In the genomic region with DNA sequence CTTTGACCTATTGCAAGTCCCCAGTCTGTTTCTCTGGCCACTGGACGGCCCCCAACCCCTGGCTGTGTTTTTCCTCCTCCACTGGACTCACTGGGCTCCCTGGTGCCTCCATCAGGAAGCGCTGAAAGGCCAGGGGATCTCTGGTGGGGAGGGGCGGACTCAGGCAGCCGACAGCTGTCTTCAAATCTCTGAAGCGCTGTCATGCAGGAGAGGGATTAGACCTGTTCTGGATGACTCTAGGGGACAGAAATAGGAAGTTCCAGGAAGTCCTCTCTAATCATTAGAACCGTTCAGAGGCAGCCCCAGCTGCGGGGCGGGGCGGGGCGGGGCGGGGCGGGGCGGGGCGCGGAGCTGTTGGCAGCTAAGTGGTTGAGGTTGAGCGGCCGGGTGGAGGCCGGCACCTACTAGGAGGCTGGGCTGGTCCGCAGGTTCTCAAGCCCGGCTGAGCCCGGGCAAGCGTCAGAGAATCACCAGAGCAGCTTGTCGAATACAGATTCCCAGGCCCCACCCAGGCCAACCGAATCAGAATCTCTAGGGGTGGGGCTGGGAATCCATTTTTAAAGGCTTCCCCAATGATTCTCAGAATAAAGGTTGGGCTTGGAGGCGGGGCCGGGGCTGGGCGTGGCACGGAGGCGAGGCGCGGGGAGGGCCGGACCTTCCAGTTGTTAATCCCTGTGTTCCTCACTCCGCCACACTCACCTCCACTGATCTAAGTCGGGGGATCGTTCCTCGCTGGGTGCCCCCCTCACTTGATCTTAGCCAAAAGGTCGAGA, we compare ENCODE assay signal across 9 cellular contexts. TPM values are rescaled to one million over a fixed set of nuclear protein-coding genes. Genes with fewer than 3 reads are reported as not detected.
DNase-seq lines count a peak whose midpoint lies in the region; ATAC-seq and TF ChIP-seq lines count a peak whose summit lies in the region.
"Had no signal": no experiment of that assay in that cellular context is flagged by ENCODE, and none has a peak within 500 bp of the region (broad histone marks: within the 10 kb centered on the region; RNA-seq: fewer than 3 reads in every experiment).

No MANE protein-coding gene starts in this region.

- no peaks in the 10 kb centered on the region for H3K79me2 ChIP-seq in HCT116 (ENCODE audit: insufficient read depth, low read length)

- H3K27me3 ChIP-seq in HCT116 (ENCODE audit: insufficient read depth, low read length) (no peaks in the 10 kb centered on the region), body of pancreas (no peaks in the 10 kb centered on the region)

- POLR2A ChIA-PET in HCT116 (lab: Charles Lee), result interaction anchor here (0.7 to 2.0 kb wide), 6 partner anchors 11 to 45 kb away, joined by 3 to 10 read pairs (median 8); partner anchors contain the start of genes CSRP1 and PHLDA3

- 0 out of 6 replicates have a peak, but pooled peaks of 2 of the 3 experiments have one; percentile 6 to 9 for TF ChIP-seq CTCF in HCT116 (IDR thresholded peaks at IDR 0.05 in 2 of 3, conservative IDR thresholded peaks at IDR 0.05 in 1 of 3; ENCODE audit: borderline replicate concordance in 1 of 3, insufficient read depth in 1 of 3, low read depth in 2 of 3, low read length in 2 of 3)
- peak in 2 of 7 experiments; percentile 9 to 14 for TF ChIP-seq CTCF in body of pancreas (IDR thresholded peaks at IDR 0.05)

- WGBS in body of pancreas, 2 donors, result 3 to 9% methylated on average over 15 to 35 of the region's 37 CpGs

- CTCF ChIA-PET in HCT116 (lab: Charles Lee), result interaction anchor here (1.0 to 4.8 kb wide), 17 partner anchors 11 to 315 kb away, joined by 3 to 194 read pairs (median 5); partner anchors contain the start of genes CSRP1 and PHLDA3

- H3K9me3 ChIP-seq in HCT116 (ENCODE audit: control insufficient read depth in 1 of 2, insufficient read depth in 1 of 2, low read depth in 1 of 2, low read length in 2 of 2) (no peaks in the 10 kb centered on the region), body of pancreas (no peaks in the 10 kb centered on the region)

- no TSS peak for BruUV-seq in HCT116 (replicated peaks; lab: Mats Ljungman, UMichigan)

- TF ChIP-seq POLR2A in HCT116 (IDR thresholded peaks at IDR 0.05; ENCODE audit: borderline replicate concordance, extremely low read depth, insufficient read depth, insufficient read length) (no peak), body of pancreas (IDR thresholded peaks at IDR 0.05) (peak in 2 of 3 donors; percentile 25 to 52)

- RAD21 ChIA-PET in HCT116 (lab: Charles Lee; ENCODE audit: low non-redundant PET in 1 of 2, low total read pairs in 2 of 2, uncharacterized antibody in 2 of 2, unreplicated experiment in 2 of 2), result interaction anchor here (0.9 to 2.9 kb wide), 7 partner anchors 11 to 79 kb away, joined by 3 to 23 read pairs (median 10); partner anchors contain the start of gene PHLDA3 (in 1 of the 2)

- H4K20me1 ChIP-seq in HCT116 (ENCODE audit: insufficient read depth), result no peaks in the 10 kb centered on the region

- H3K27ac ChIP-seq in HCT116 (ENCODE audit: low read depth, low read length) (peak overlapping the region; percentile 49), body of pancreas (peak overlapping the region; percentile 33 to 87 (median 74))

- no peaks in the 10 kb centered on the region; a peak in 1 of 4 replicates for H3K36me3 ChIP-seq in HCT116 (ENCODE audit: control insufficient read depth in 1 of 2, insufficient read depth in 2 of 2, low read length in 2 of 2)
- peaks cover 0 to 5% of the 10 kb centered on the region in 2 donors for H3K36me3 ChIP-seq in body of pancreas (replicated peaks in 1 of 2; ENCODE audit: insufficient read depth in 1 of 2, low read depth in 2 of 2)

- no peaks in the 10 kb centered on the region for H3K9me2 ChIP-seq in HCT116 (ENCODE audit: insufficient read depth)

- TF ChIP-seq RAD21 in HCT116 (IDR thresholded peaks at IDR 0.05; ENCODE audit: low read depth), result 0 out of 2 replicates have a peak, but pooled peaks have one; percentile 13

- H3K4me2 ChIP-seq in HCT116 (ENCODE audit: low read length), result peak overlapping the region; percentile 79

- H3K4me1 ChIP-seq in HCT116 (ENCODE audit: control insufficient read depth in 1 of 2, insufficient read depth in 2 of 2, low read length in 2 of 2) (peaks cover 23 to 36% of the 10 kb centered on the region in 2 experiments), body of pancreas (peaks cover 28% of the 10 kb centered on the region)

- H3K4me3 ChIP-seq in HCT116 (replicated peaks in 1 of 2; ENCODE audit: low read depth in 1 of 2, low read length in 2 of 2) (peak overlapping the region; percentile 23 to 50), body of pancreas (no peak overlapping the region)

- intact Hi-C loops in HCT116 (cut with micrococcal nuclease) (loop anchor here (1.0 kb wide), 2 partner anchors 32 to 45 kb away; no protein-coding TSS in a partner anchor), body of pancreas (cut with DNase I) (loop anchor here (5.0 kb wide), 1 partner anchor 37 kb away; no protein-coding TSS in a partner anchor)

- peak overlapping the region; percentile 46 for H2AFZ ChIP-seq in HCT116 (ENCODE audit: low read depth, low read length, poor library complexity, severe bottlenecking)

- peak overlapping the region; percentile 53 for H3K9ac ChIP-seq in HCT116 (ENCODE audit: low read length)

- DNase-seq in GDM1 (lab: John Stamatoyannopoulos, UW) (peak; percentile 11), HCT116 (ENCODE audit: low read depth, low spot score) (peak; percentile 92), NCI-H1092 treated with DMSO at 0.1 percent for 48 hours (lab: John Stamatoyannopoulos, UW) (peak; percentile 32), T-helper 2 cell (peak; percentile 20 to 82 (median 53)), body of pancreas (peak; percentile 83 to 93 (median 92)), iPS-NIHi7 (ENCODE audit: extremely low spot score) (peak; percentile 79), putamen (ENCODE audit: low spot score) (no peak)
- peak; percentile 42 to 51 (median 45) for DNase-seq in stimulated activated CD4-positive, alpha-beta T cell treated with anti-CD3 and anti-CD28 coated beads, Interleukin-12 subunit alpha, Interleukin-12 subunit beta, amount 100 ng/mL, for 48 hours (ENCODE audit: low read depth in 2 of 3, low spot score in 1 of 3)

- ATAC-seq in HCT116, result peak; percentile 82
- peak; percentile 89 for ATAC-seq in body of pancreas

TF ChIP-seq in HCT116, 20 proteins besides CTCF, POLR2A, EP300 and RAD21:
- TF ChIP-seq POLR2AphosphoS5 (IDR thresholded peaks at IDR 0.05; ENCODE audit: low read depth, low read length) (peak; percentile 69), REST (IDR thresholded peaks at IDR 0.05; ENCODE audit: low read depth) (no peak), YY1 (IDR thresholded peaks at IDR 0.05; ENCODE audit: extremely low read depth, insufficient replicate concordance, low read depth, low read length) (peak; percentile 78), SP1 (IDR thresholded peaks at IDR 0.05; ENCODE audit: low read depth) (peak; percentile 41), SIN3A (IDR thresholded peaks at IDR 0.05; ENCODE audit: low read depth) (0 out of 2 replicates have a peak, but pooled peaks have one; percentile 31)
TF ChIP-seq in HCT116: peak in this region for 4.

RNA-seq across cellular contexts. Expression of gene PHLDA3, which starts 11.4 kb away (rescaled TPM):
- 22.1 TPM for total RNA-seq in HCT116 (2021; ENCODE audit: unreplicated experiment)
- 26.5 and 33.4 TPM in 2 replicates for polyA plus RNA-seq in HCT116 (2012)
- total RNA-seq in body of pancreas, result 10 to 100 TPM; 25.2 to 48.8 TPM

RNA-seq across cellular contexts. Expression of gene CSRP1, which starts 26.5 kb away (rescaled TPM):
- total RNA-seq in HCT116 (2021; ENCODE audit: unreplicated experiment) (51.7 TPM), body of pancreas (100 to 1,000 TPM; 127 to 245 TPM)
- 77.6 and 98.9 TPM in 2 replicates for polyA plus RNA-seq in HCT116 (2012)

RNA-seq across cellular contexts. Expression of gene NAV1, which starts 58.5 kb away (rescaled TPM):
- 22.8 TPM for total RNA-seq in HCT116 (2021; ENCODE audit: unreplicated experiment)
- 9.8 and 11.3 TPM in 2 replicates for polyA plus RNA-seq in HCT116 (2012)
- total RNA-seq in body of pancreas, result 10 to 100 TPM; 11.5 to 13.7 TPM

RNA-seq across cellular contexts. Expression of gene TNNI1, which starts 58.9 kb away (rescaled TPM):
- total RNA-seq in HCT116 (2021; ENCODE audit: unreplicated experiment) (not detected), body of pancreas (not detected)
- 0.49 and 0.90 TPM in 2 replicates for polyA plus RNA-seq in HCT116 (2012)
- total RNA-seq: pulmonary artery endothelial cell had no signal

Comparison
In these comparisons a context has a peak if more than half of its experiments do, and no peak if none do; other contexts are left out.
1. H3K4me3 ChIP-seq: peak in HCT116 (2 of 2); none in body of pancreas (0 of 2).